Comparison of ENCODE assay signal across 18 cellular contexts in genomic region chr2:73759287-73759764, GRCh38. TPM values are rescaled to one million over a fixed set of nuclear protein-coding genes. Genes with fewer than 3 reads are reported as not detected.
A peak's percentile ranks its signal among the peaks of the same experiment; 100 is the strongest.
DNase-seq lines count a peak whose midpoint lies in the region; ATAC-seq, FAIRE-seq and TF ChIP-seq lines count a peak whose summit lies in the region.
"Had no signal": no experiment of that assay in that cellular context is flagged by ENCODE, and none has a peak within 500 bp of the region (broad histone marks: within the 10 kb centered on the region; RNA-seq: fewer than 3 reads in every experiment).

No MANE protein-coding gene starts in this region.

- FAIRE-seq in D721Med (lab: Jason Lieb, UNC): no peak

- ATAC-seq in HG03108 (IDR thresholded peaks at IDR 0.05; ENCODE audit: unreplicated experiment): no peak
- ATAC-seq: activated CD8-positive, alpha-beta memory T cell treated with anti-CD3 and anti-CD28 coated beads, Interleukin-2, amount 10 ng/mL, durations not matched to agents 7 days and 5 days; HCT116 had no signal

- no peak for TF ChIP-seq CTCF in D721Med (IDR thresholded peaks at IDR 0.05; ENCODE audit: insufficient read depth, missing control alignments)

- DNase-seq in AG08395 (ENCODE audit: low spot score) (peak; percentile 25), RPMI7951 (ENCODE audit: low read depth) (peak; percentile 33), fibroblast of gingiva (ENCODE audit: low read depth) (peak; percentile 14), left kidney (ENCODE audit: low read depth, low spot score) (peak; percentile 18), NCI-H510A treated with DMSO at 0.1 percent for 48 hours (lab: John Stamatoyannopoulos, UW) (no peak), D721Med (ENCODE audit: insufficient read length, low spot score) (no peak), glomerular visceral epithelial cell (ENCODE audit: extremely low spot score) (no peak)
- DNase-seq: activated CD8-positive, alpha-beta memory T cell treated with anti-CD3 and anti-CD28 coated beads, Interleukin-2, amount 10 ng/mL, durations not matched to agents 7 days and 5 days; activated gamma-delta T cell treated with Interleukin-2 at 50 U/mL for 16 hours; Caco-2; NCI-H187 treated with DMSO at 0.1 percent for 48 hours; NCI-H446 treated with DMSO at 0.1 percent for 48 hours; T1000 had no signal

RNA-seq across cellular contexts. Expression of gene DUSP11, which starts 20.6 kb away (rescaled TPM):
- 46.5 and 49.3 TPM in 2 replicates for total RNA-seq in RPMI7951 (2014; rRNA removed; shearing (Covaris generic))

RNA-seq across cellular contexts. Expression of gene TPRKB, which starts 22.2 kb away (rescaled TPM):
- total RNA-seq in RPMI7951 (2014; rRNA removed; shearing (Covaris generic)): 165 and 179 TPM in 2 replicates

RNA-seq across cellular contexts. Expression of gene C2orf78, which starts 24.7 kb away (rescaled TPM):
- total RNA-seq in RPMI7951 (2014; rRNA removed; shearing (Covaris generic)): not detected in 2 replicates
- total RNA-seq: activated CD8-positive, alpha-beta memory T cell treated with anti-CD3 and anti-CD28 coated beads, Interleukin-2, amount 10 ng/mL, durations not matched to agents 7 days and 5 days; Caco-2; dorsolateral prefrontal cortex; esophagus muscularis mucosa; subcutaneous adipose tissue had no signal

Comparison
In these comparisons a context has a peak if more than half of its experiments do, and no peak if none do; other contexts are left out.
1. DNase-seq: peak in AG08395 (single experiment), RPMI7951 (single experiment), fibroblast of gingiva (single experiment) and left kidney (single experiment); none in NCI-H510A treated with DMSO at 0.1 percent for 48 hours (single experiment), D721Med (single experiment) and glomerular visceral epithelial cell (single experiment).